11 cellular contexts compared by ENCODE assay signal in the genomic region with DNA sequence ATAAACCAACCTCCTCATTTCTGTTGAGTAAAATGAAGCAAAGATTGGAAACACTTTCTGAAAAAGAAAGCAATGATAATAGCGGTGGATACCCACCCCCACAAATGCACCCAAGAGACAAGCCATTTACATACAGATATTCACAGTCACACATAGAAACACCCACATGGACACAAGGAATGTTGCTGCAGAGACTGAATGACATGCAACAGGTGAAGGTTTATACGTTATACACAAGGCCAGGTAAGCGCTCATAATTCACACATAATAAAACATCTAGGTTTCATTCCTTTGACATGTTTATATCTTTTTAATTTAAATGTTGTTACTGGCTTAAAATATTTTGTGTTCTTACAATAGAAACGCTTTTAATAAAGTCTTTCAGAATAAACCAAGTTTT.
"Had no signal": no experiment of that assay in that cellular context is flagged by ENCODE, and none has a peak within 500 bp of the region (broad histone marks: within the 10 kb centered on the region; RNA-seq: fewer than 3 reads in every experiment).

No MANE protein-coding gene starts in this region.

- H3K9ac ChIP-seq: GM23248 had no signal

- H3K27ac ChIP-seq: GM23248 had no signal

- H3K4me3 ChIP-seq: GM23248, GM23338, HAP-1 had no signal

- H3K4me1 ChIP-seq: HAP-1 had no signal

- DNase-seq: GM23248, GOT3, H7, H9, HCEC 1CT, HFFc6 had no signal

- ATAC-seq: GM23338, HCT116 had no signal

- H3K4me2 ChIP-seq: GM23338 had no signal

- H3K9me3 ChIP-seq: HAP-1 had no signal

- H2AFZ ChIP-seq: GM23248, GM23338 had no signal

- FAIRE-seq: H1, H54 had no signal
